Comparison of ENCODE assay signal across 10 cellular contexts in genomic region chr6:127366281-127367022, GRCh38. TPM values are rescaled to one million over a fixed set of nuclear protein-coding genes. Genes with fewer than 3 reads are reported as not detected.
DNase-seq lines count a peak whose midpoint lies in the region; ATAC-seq and TF ChIP-seq lines count a peak whose summit lies in the region.
"Had no signal": no experiment of that assay in that cellular context is flagged by ENCODE, and none has a peak within 500 bp of the region (broad histone marks: within the 10 kb centered on the region; RNA-seq: fewer than 3 reads in every experiment).

No MANE protein-coding gene starts in this region.

- 0 out of 2 replicates have a peak, but pooled peaks cover 3% of the 10 kb centered on the region for H3K36me3 ChIP-seq in SJSA1
- no peaks in the 10 kb centered on the region for H3K36me3 ChIP-seq in thoracic aorta

- ATAC-seq in foreskin keratinocyte (peak; percentile 96), thoracic aorta (ENCODE audit: insufficient number of reproducible peaks, low FRiP score, low read depth) (peak; percentile 88), GM19397 (IDR thresholded peaks at IDR 0.05; ENCODE audit: unreplicated experiment) (no peak), GM19455 (IDR thresholded peaks at IDR 0.05; ENCODE audit: unreplicated experiment) (no peak)

- H3K4me1 ChIP-seq in SJSA1 (replicated peaks) (peaks cover 22% of the 10 kb centered on the region), foreskin keratinocyte (peaks cover 13% of the 10 kb centered on the region), thoracic aorta (ENCODE audit: control insufficient read depth in 1 of 2, low read depth in 2 of 2) (peaks cover 8% of the 10 kb centered on the region in 2 donors)

- H3K4me3 ChIP-seq in SJSA1 (peak overlapping the region; percentile 1; the same call in 1 of the 2 replicates), thoracic aorta (no peak overlapping the region)

- no peaks in the 10 kb centered on the region for H3K9me3 ChIP-seq in SJSA1 (replicated peaks)
- H3K9me3 ChIP-seq in thoracic aorta = peaks cover 2% of the 10 kb centered on the region

- no peak for TF ChIP-seq CTCF in foreskin keratinocyte (conservative IDR thresholded peaks at IDR 0.05)
- TF ChIP-seq CTCF in thoracic aorta (IDR thresholded peaks at IDR 0.05) = no peak

- DNase-seq in NCI-H2227 (lab: John Stamatoyannopoulos, UW; ENCODE audit: unreplicated experiment) (peak; percentile 4), NCI-H2227 treated with DMSO at 0.1 percent for 48 hours (lab: John Stamatoyannopoulos, UW) (no peak), SJSA1 (ENCODE audit: low read depth in 1 of 2, low spot score in 2 of 2) (peak; percentile 91 to 92), foreskin keratinocyte (peak; percentile 99 to 100), thoracic aorta (ENCODE audit: low spot score) (no peak), NCI-H2081 (lab: John Stamatoyannopoulos, UW) (no peak)
- DNase-seq: 8988T, caudate nucleus had no signal

- H3K27me3 ChIP-seq in SJSA1 (replicated peaks) (no peaks in the 10 kb centered on the region), foreskin keratinocyte (no peaks in the 10 kb centered on the region), thoracic aorta (replicated peaks; ENCODE audit: insufficient read depth) (no peaks in the 10 kb centered on the region)

- peak overlapping the region; percentile 86 for H3K27ac ChIP-seq in SJSA1
- H3K27ac ChIP-seq in foreskin keratinocyte = peak overlapping the region; percentile 68
- H3K27ac ChIP-seq in thoracic aorta = peak overlapping the region in 1 of 2 donors; percentile 19

RNA-seq across cellular contexts. Expression of gene ECHDC1, which starts 23.0 kb away (rescaled TPM):
- 47.4 and 81.2 TPM in 2 replicates for total RNA-seq in SJSA1 (2014; rRNA removed; shearing (Covaris generic))
- total RNA-seq in foreskin keratinocyte (47.0 and 48.6 TPM in 2 replicates), thoracic aorta (10 to 100 TPM; 29.9 to 52.9 TPM)
- polyA plus RNA-seq in foreskin keratinocyte = 39.5 and 44.9 TPM in 2 replicates

Comparison
In these comparisons a context has a peak if more than half of its experiments do, and no peak if none do; other contexts are left out.
1. DNase-seq: peak in NCI-H2227 (single experiment), SJSA1 (2 of 2) and foreskin keratinocyte (2 of 2); none in NCI-H2227 treated with DMSO at 0.1 percent for 48 hours (single experiment), thoracic aorta (single experiment) and NCI-H2081 (0 of 2).
2. ATAC-seq: peak in foreskin keratinocyte (single experiment) and thoracic aorta (single experiment); none in GM19397 (single experiment) and GM19455 (single experiment).